10 cellular contexts compared by ENCODE assay signal in genomic region chr19:13526552-13526951, GRCh38. TPM values are rescaled to one million over a fixed set of nuclear protein-coding genes. Genes with fewer than 3 reads are reported as not detected.
DNase-seq lines count a peak whose midpoint lies in the region; TF ChIP-seq lines count a peak whose summit lies in the region.
"Had no signal": no experiment of that assay in that cellular context is flagged by ENCODE, and none has a peak within 500 bp of the region (broad histone marks: within the 10 kb centered on the region; RNA-seq: fewer than 3 reads in every experiment).

No MANE protein-coding gene starts in this region.

- POLR2A ChIA-PET in activated CD4-positive, alpha-beta memory T cell treated with anti-CD3 and anti-CD28 coated beads for 36 hours (lab: Charles Lee), result no interaction called here

- no peaks in the 10 kb centered on the region for H3K79me2 ChIP-seq in neural progenitor cell (ENCODE audit: low read depth)

- CTCF ChIA-PET in activated CD4-positive, alpha-beta memory T cell treated with anti-CD3 and anti-CD28 coated beads for 36 hours (lab: Charles Lee), result interaction anchor here (0.6 to 0.9 kb wide), 3 partner anchors 17 to 64 kb away, joined by 3 read pairs; no protein-coding TSS in a partner anchor

- no peak overlapping the region for H3K4me3 ChIP-seq in HL-60 (replicated peaks; ENCODE audit: insufficient read depth, low read length)
- H3K4me3 ChIP-seq in neural progenitor cell, result no peak overlapping the region
- H3K4me3 ChIP-seq: SJSA1 had no signal

- H3K36me3 Mint-ChIP-seq in activated CD4-positive, alpha-beta memory T cell treated with anti-CD3 and anti-CD28 coated beads for 36 hours, result no peaks in the 10 kb centered on the region
- H3K36me3 Mint-ChIP-seq in neural progenitor cell, result no peaks in the 10 kb centered on the region

- H3K4me1 ChIP-seq in neural progenitor cell, result no peaks in the 10 kb centered on the region
- H3K4me1 ChIP-seq: SJSA1 had no signal

- peaks cover 5% of the 10 kb centered on the region for H3K9me3 Mint-ChIP-seq in activated CD4-positive, alpha-beta memory T cell treated with anti-CD3 and anti-CD28 coated beads for 36 hours
- peaks cover 6% of the 10 kb centered on the region for H3K9me3 Mint-ChIP-seq in neural progenitor cell

- no peaks in the 10 kb centered on the region for H3F3A ChIP-seq in neural progenitor cell (ENCODE audit: low read depth)

- no peak overlapping the region for H3K9ac ChIP-seq in neural progenitor cell

- no peaks in the 10 kb centered on the region for H3K4me1 Mint-ChIP-seq in activated CD4-positive, alpha-beta memory T cell treated with anti-CD3 and anti-CD28 coated beads for 36 hours (ENCODE audit: low read depth)
- no peaks in the 10 kb centered on the region for H3K4me1 Mint-ChIP-seq in neural progenitor cell
- H3K4me1 Mint-ChIP-seq: central memory CD8-positive, alpha-beta T cell had no signal

- H3K27me3 Mint-ChIP-seq in activated CD4-positive, alpha-beta memory T cell treated with anti-CD3 and anti-CD28 coated beads for 36 hours, result peaks cover 42% of the 10 kb centered on the region
- H3K27me3 Mint-ChIP-seq in neural progenitor cell (ENCODE audit: insufficient read depth, low read depth), result peaks cover 10% of the 10 kb centered on the region

- TF ChIP-seq CTCF in HL-60 (IDR thresholded peaks at IDR 0.05; ENCODE audit: insufficient read depth, low read length), result peak; percentile 46
- peak; percentile 57 for TF ChIP-seq CTCF in neural progenitor cell (IDR thresholded peaks at IDR 0.05)

- no peak overlapping the region for H3K4me2 ChIP-seq in neural progenitor cell

- H3K27ac Mint-ChIP-seq in activated CD4-positive, alpha-beta memory T cell treated with anti-CD3 and anti-CD28 coated beads for 36 hours, result no peak overlapping the region
- H3K27ac Mint-ChIP-seq in neural progenitor cell, result no peak overlapping the region

- intact Hi-C loops in activated CD4-positive, alpha-beta memory T cell treated with anti-CD3 and anti-CD28 coated beads for 36 hours (cut with micrococcal nuclease), result no loop called here

- H2AFZ ChIP-seq in neural progenitor cell (replicated peaks), result no peak overlapping the region

- peak; percentile 4 for DNase-seq in activated T-cell treated with anti-CD3 and anti-CD28 coated beads for 48 hours (ENCODE audit: low read depth)
- DNase-seq in activated T-cell treated with anti-CD3 and anti-CD28 coated beads for 4 hours, result no peak
- DNase-seq in HL-60 (ENCODE audit: low read depth in 1 of 2, low spot score in 1 of 2), result peak; percentile 4 to 21
- DNase-seq in activated CD4-positive, alpha-beta memory T cell treated with anti-CD3 and anti-CD28 coated beads for 36 hours, result peak; percentile 41
- peak; percentile 34 for DNase-seq in neural progenitor cell (ENCODE audit: low spot score)
- DNase-seq in Ammon's horn (ENCODE audit: low spot score), result no peak
- DNase-seq in NK-92 treated with Interleukin-12 subunit alpha and Interleukin-12 subunit beta, amount 100 ng/mL, for 24 hours (lab: John Stamatoyannopoulos, UW), result no peak
- no peak for DNase-seq in SKM-1 (lab: John Stamatoyannopoulos, UW; ENCODE audit: unreplicated experiment)

- no peaks in the 10 kb centered on the region for H4K20me1 ChIP-seq in neural progenitor cell (ENCODE audit: low read depth)

- H3K27ac ChIP-seq in HL-60 (replicated peaks), result no peak overlapping the region
- H3K27ac ChIP-seq in neural progenitor cell, result no peak overlapping the region
- H3K27ac ChIP-seq: SJSA1 had no signal

- no peaks in the 10 kb centered on the region for H3K27me3 ChIP-seq in HL-60 (ENCODE audit: insufficient read depth, poor library complexity, severe bottlenecking)
- H3K27me3 ChIP-seq in neural progenitor cell, result no peaks in the 10 kb centered on the region
- H3K27me3 ChIP-seq: SJSA1 had no signal

- no peaks in the 10 kb centered on the region for H3K9me3 ChIP-seq in neural progenitor cell (ENCODE audit: low read depth)
- H3K9me3 ChIP-seq: SJSA1 had no signal

- no peaks in the 10 kb centered on the region for H3K36me3 ChIP-seq in neural progenitor cell
- H3K36me3 ChIP-seq: SJSA1 had no signal

- no peak overlapping the region for H3K4me3 Mint-ChIP-seq in activated CD4-positive, alpha-beta memory T cell treated with anti-CD3 and anti-CD28 coated beads for 36 hours
- no peak overlapping the region for H3K4me3 Mint-ChIP-seq in neural progenitor cell
- H3K4me3 Mint-ChIP-seq: central memory CD8-positive, alpha-beta T cell had no signal

RNA-seq across cellular contexts. Expression of gene CACNA1A, which starts 20.3 kb away (rescaled TPM):
- under 1 TPM; 0.46 to 0.74 TPM for total RNA-seq in activated CD4-positive, alpha-beta memory T cell treated with anti-CD3 and anti-CD28 coated beads for 36 hours
- total RNA-seq in neural progenitor cell (ENCODE audit: low replicate concordance), result 16.5 and 22.5 TPM in 2 replicates
- total RNA-seq: SJSA1 had no signal

Comparison
In these comparisons a context has a peak if more than half of its experiments do, and no peak if none do; other contexts are left out.
1. DNase-seq: peak in activated T-cell treated with anti-CD3 and anti-CD28 coated beads for 48 hours (single experiment), HL-60 (2 of 2), activated CD4-positive, alpha-beta memory T cell treated with anti-CD3 and anti-CD28 coated beads for 36 hours (single experiment) and neural progenitor cell (single experiment); none in activated T-cell treated with anti-CD3 and anti-CD28 coated beads for 4 hours (single experiment), Ammon's horn (single experiment), NK-92 treated with Interleukin-12 subunit alpha and Interleukin-12 subunit beta, amount 100 ng/mL, for 24 hours (single experiment) and SKM-1 (single experiment).
2. RNA of gene CACNA1A, which starts 20.3 kb away (total RNA-seq): 16.5 to 22.5 TPM in neural progenitor cell; 0.46 to 0.74 TPM in activated CD4-positive, alpha-beta memory T cell treated with anti-CD3 and anti-CD28 coated beads for 36 hours; every median in the first group is over 10 times any median in the second.